1 cellular context compared by ENCODE assay signal in genomic region chr17:8225813-8226535, GRCh38.
TF ChIP-seq lines count a peak whose summit lies in the region.

No MANE protein-coding gene starts in this region.

TF ChIP-seq in endothelial cell of umbilical vein, 7 proteins besides CTCF, POLR2A, EP300 and RAD21:
- TF ChIP-seq POLR2AphosphoS5 (IDR thresholded peaks at IDR 0.05; ENCODE audit: insufficient read depth, low read depth, low read length), result peak; percentile 36
- no peak for TF ChIP-seq JUN (IDR thresholded peaks at IDR 0.05; ENCODE audit: borderline replicate concordance, insufficient read depth, insufficient read length, low read depth)
TF ChIP-seq in endothelial cell of umbilical vein: peak in this region for 1.
